In the genomic region with DNA sequence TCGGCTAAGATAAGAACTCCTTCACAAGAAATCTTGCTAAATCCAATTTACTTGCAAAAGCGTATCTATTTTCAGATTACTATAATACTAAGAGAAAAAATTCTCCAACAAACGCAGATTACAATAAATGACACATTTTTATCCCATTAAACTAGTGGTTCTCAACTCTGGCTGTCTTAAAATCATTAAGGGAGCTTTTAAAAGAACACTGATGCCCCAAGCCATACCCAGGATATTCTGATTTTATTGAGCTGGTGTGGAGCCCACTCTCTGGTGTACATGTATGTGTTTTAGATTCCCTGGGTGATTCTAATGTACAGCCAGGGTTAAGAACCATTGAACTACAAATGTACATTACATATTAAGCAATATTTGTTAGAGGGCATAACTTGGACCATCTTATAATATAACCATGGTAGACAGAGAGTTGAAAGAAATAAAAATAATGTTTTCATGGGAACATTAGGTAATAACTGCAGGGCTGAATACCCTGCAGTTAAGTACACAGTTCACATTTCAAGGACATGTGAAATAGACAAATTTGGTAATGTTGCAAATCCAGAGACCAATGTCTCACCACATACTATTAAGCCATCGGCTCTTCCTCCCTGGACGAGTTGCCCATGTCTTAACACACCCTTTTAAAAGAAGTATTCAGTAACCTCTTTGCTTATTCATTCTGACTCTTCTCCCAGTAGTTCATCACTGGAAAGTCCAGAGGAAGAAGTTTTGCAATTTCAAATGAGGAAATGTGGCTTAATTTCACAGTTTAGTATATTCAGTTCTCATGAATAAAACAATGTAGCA, we compare ENCODE assay signal across 1 cellular context.
A peak's percentile ranks its signal among the peaks of the same experiment; 100 is the strongest.
TF ChIP-seq lines count a peak whose summit lies in the region.

No MANE protein-coding gene starts in this region.

TF ChIP-seq in HepG2, 621 proteins besides CTCF, POLR2A, EP300 and RAD21 (continued from another document):
- TF ChIP-seq AKNA (CRISPR knock-in tag; IDR thresholded peaks at IDR 0.05; ENCODE audit: borderline replicate concordance) (no peak), ZBTB7A (CRISPR knock-in tag; IDR thresholded peaks at IDR 0.05) (no peak), AHR (CRISPR knock-in tag; IDR thresholded peaks at IDR 0.05) (no peak), KLF6 (CRISPR knock-in tag; IDR thresholded peaks at IDR 0.05) (no peak), HDAC2 (CRISPR knock-in tag; IDR thresholded peaks at IDR 0.05) (peak; percentile 60; the same call in 1 of the 2 replicates), MTF1 (CRISPR knock-in tag; IDR thresholded peaks at IDR 0.05) (no peak), ZNF652 (CRISPR knock-in tag; IDR thresholded peaks at IDR 0.05; ENCODE audit: borderline replicate concordance, low read depth) (no peak), ZNF138 (CRISPR knock-in tag; IDR thresholded peaks at IDR 0.05; ENCODE audit: low read depth) (no peak), ZNF12 (CRISPR knock-in tag; IDR thresholded peaks at IDR 0.05) (no peak), TRIM24 (CRISPR knock-in tag; IDR thresholded peaks at IDR 0.05) (no peak), ZNF713 (CRISPR knock-in tag; IDR thresholded peaks at IDR 0.05) (no peak), SIN3B (IDR thresholded peaks at IDR 0.05; ENCODE audit: low read length) (no peak)
- TF ChIP-seq, protein P1, sequence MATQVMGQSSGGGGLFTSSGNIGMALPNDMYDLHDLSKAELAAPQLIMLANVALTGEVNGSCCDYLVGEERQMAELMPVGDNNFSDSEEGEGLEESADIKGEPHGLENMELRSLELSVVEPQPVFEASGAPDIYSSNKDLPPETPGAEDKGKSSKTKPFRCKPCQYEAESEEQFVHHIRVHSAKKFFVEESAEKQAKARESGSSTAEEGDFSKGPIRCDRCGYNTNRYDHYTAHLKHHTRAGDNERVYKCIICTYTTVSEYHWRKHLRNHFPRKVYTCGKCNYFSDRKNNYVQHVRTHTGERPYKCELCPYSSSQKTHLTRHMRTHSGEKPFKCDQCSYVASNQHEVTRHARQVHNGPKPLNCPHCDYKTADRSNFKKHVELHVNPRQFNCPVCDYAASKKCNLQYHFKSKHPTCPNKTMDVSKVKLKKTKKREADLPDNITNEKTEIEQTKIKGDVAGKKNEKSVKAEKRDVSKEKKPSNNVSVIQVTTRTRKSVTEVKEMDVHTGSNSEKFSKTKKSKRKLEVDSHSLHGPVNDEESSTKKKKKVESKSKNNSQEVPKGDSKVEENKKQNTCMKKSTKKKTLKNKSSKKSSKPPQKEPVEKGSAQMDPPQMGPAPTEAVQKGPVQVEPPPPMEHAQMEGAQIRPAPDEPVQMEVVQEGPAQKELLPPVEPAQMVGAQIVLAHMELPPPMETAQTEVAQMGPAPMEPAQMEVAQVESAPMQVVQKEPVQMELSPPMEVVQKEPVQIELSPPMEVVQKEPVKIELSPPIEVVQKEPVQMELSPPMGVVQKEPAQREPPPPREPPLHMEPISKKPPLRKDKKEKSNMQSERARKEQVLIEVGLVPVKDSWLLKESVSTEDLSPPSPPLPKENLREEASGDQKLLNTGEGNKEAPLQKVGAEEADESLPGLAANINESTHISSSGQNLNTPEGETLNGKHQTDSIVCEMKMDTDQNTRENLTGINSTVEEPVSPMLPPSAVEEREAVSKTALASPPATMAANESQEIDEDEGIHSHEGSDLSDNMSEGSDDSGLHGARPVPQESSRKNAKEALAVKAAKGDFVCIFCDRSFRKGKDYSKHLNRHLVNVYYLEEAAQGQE (IDR thresholded peaks at IDR 0.05; ENCODE audit: borderline replicate concordance in 1 of 2, low read depth in 1 of 2, low read length in 2 of 2), result no peak
- TF ChIP-seq, protein P2, sequence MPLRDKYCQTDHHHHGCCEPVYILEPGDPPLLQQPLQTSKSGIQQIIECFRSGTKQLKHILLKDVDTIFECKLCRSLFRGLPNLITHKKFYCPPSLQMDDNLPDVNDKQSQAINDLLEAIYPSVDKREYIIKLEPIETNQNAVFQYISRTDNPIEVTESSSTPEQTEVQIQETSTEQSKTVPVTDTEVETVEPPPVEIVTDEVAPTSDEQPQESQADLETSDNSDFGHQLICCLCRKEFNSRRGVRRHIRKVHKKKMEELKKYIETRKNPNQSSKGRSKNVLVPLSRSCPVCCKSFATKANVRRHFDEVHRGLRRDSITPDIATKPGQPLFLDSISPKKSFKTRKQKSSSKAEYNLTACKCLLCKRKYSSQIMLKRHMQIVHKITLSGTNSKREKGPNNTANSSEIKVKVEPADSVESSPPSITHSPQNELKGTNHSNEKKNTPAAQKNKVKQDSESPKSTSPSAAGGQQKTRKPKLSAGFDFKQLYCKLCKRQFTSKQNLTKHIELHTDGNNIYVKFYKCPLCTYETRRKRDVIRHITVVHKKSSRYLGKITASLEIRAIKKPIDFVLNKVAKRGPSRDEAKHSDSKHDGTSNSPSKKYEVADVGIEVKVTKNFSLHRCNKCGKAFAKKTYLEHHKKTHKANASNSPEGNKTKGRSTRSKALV (CRISPR knock-in tag; IDR thresholded peaks at IDR 0.05), result no peak
